25 cellular contexts compared by ENCODE assay signal in genomic region chr17:50135316-50136095, GRCh38. TPM values are rescaled to one million over a fixed set of nuclear protein-coding genes. Genes with fewer than 3 reads are reported as not detected.
DNase-seq lines count a peak whose midpoint lies in the region; ATAC-seq, FAIRE-seq and TF ChIP-seq lines count a peak whose summit lies in the region.
"Had no signal": no experiment of that assay in that cellular context is flagged by ENCODE, and none has a peak within 500 bp of the region (broad histone marks: within the 10 kb centered on the region; RNA-seq: fewer than 3 reads in every experiment).

No MANE protein-coding gene starts in this region.

- no peak overlapping the region for H2AFZ ChIP-seq in K562 (ENCODE audit: low read depth, low read length)
- H2AFZ ChIP-seq in mesenchymal stem cell (ENCODE audit: low read depth, low read length), result no peak overlapping the region

- H3K9ac ChIP-seq in K562 (ENCODE audit: insufficient read depth in 1 of 2, low read depth in 2 of 2, low read length in 2 of 2), result peak overlapping the region in 1 of 2 experiments; percentile 33; a peak in 1 of 4 replicates
- no peak overlapping the region for H3K9ac ChIP-seq in mesenchymal stem cell (ENCODE audit: low read length)

- TF ChIP-seq EP300 in K562 (IDR thresholded peaks at IDR 0.05; ENCODE audit: low read length), result no peak

- peaks cover 3% of the 10 kb centered on the region for H3K9me1 ChIP-seq in K562 (ENCODE audit: control insufficient read depth, insufficient read depth, low read length)

- H3K4me2 ChIP-seq in K562 (ENCODE audit: insufficient read depth, low read length), result no peak overlapping the region
- H3K4me2 ChIP-seq in mesenchymal stem cell (ENCODE audit: low read length, poor library complexity, severe bottlenecking), result no peak overlapping the region

- POLR2A ChIA-PET in K562 (lab: Yijun Ruan, JAX), result interaction anchor here (0.7 to 2.1 kb wide), 3 partner anchors 9 to 119 kb away, joined by 3 to 9 read pairs (median 3); no protein-coding TSS in a partner anchor

- H3K14ac ChIP-seq in mesenchymal stem cell (ENCODE audit: low read length in 2 of 2), result no peak overlapping the region

- H3K27me3 ChIP-seq in K562 (ENCODE audit: control insufficient read depth in 2 of 2, insufficient read depth in 2 of 2, low read length in 2 of 2) (no peaks in the 10 kb centered on the region), mesenchymal stem cell (ENCODE audit: control insufficient read depth in 1 of 2, insufficient read depth in 1 of 2, low read length in 2 of 2) (no peaks in the 10 kb centered on the region), SJCRH30 (no peaks in the 10 kb centered on the region)
- H3K27me3 ChIP-seq: Peyer's patch, SJSA1 had no signal

- no TSS peak for BruUV-seq in K562 (replicated peaks; lab: Mats Ljungman, UMichigan)

- no peak overlapping the region for H3K4me3 ChIP-seq in K562
- H3K4me3 ChIP-seq in mesenchymal stem cell (ENCODE audit: insufficient read depth in 1 of 2, low read depth in 1 of 2, low read length in 2 of 2), result no peak overlapping the region
- no peak overlapping the region for H3K4me3 ChIP-seq in coronary artery
- H3K4me3 ChIP-seq in SJCRH30, result no peak overlapping the region
- H3K4me3 ChIP-seq: Peyer's patch, SJSA1 had no signal

- peaks cover 60% of the 10 kb centered on the region for H3K36me3 ChIP-seq in K562 (ENCODE audit: control insufficient read depth, insufficient read depth, low read length)
- H3K36me3 ChIP-seq in mesenchymal stem cell (ENCODE audit: control insufficient read depth in 1 of 2, insufficient read depth in 2 of 2, low read depth in 1 of 2, low read length in 2 of 2), result peaks cover 59 to 83% of the 10 kb centered on the region in 2 experiments
- peaks cover 29% of the 10 kb centered on the region for H3K36me3 ChIP-seq in SJCRH30

- FAIRE-seq in K562 (lab: Jason Lieb, UNC), result no peak
- FAIRE-seq: GM12892 had no signal

- H3K79me1 ChIP-seq in mesenchymal stem cell (replicated peaks; ENCODE audit: low read length, poor library complexity, severe bottlenecking), result peaks cover 39% of the 10 kb centered on the region

- in situ Hi-C loops in K562 (cut with MboI), result no loop called here

- CTCF ChIA-PET in K562 (lab: Yijun Ruan, JAX; ENCODE audit: low intra/inter-chr PET ratio), result no interaction called here

- TF ChIP-seq POLR2A in K562 (conservative IDR thresholded peaks at IDR 0.05), result no peak

- H3K27ac ChIP-seq in K562 (ENCODE audit: extremely low read depth, low read depth, low read length) (no peak overlapping the region), mesenchymal stem cell (ENCODE audit: low read length, poor library complexity, severe bottlenecking) (peak overlapping the region; percentile 24), coronary artery (no peak overlapping the region), SJCRH30 (no peak overlapping the region)
- H3K27ac ChIP-seq: 22Rv1, Peyer's patch, SJSA1 had no signal

- no peaks in the 10 kb centered on the region for H3K9me3 ChIP-seq in K562 (replicated peaks; ENCODE audit: control insufficient read depth, insufficient read depth, low read depth, low read length)
- H3K9me3 ChIP-seq in mesenchymal stem cell (ENCODE audit: control insufficient read depth, low read length), result peaks cover 4% of the 10 kb centered on the region
- no peaks in the 10 kb centered on the region for H3K9me3 ChIP-seq in SJCRH30 (replicated peaks)
- H3K9me3 ChIP-seq: Peyer's patch, SJSA1 had no signal

- H4K8ac ChIP-seq in mesenchymal stem cell (ENCODE audit: low read length), result no peak overlapping the region

- WGBS in K562 (ENCODE audit: insufficient coverage, low coverage, missing lambda C conversion rate), result 94% methylated on average over 12 of the region's 16 CpGs
- 95% methylated on average over 16 of the region's 16 CpGs for WGBS in mesenchymal stem cell

- H3K18ac ChIP-seq in mesenchymal stem cell (ENCODE audit: low read depth in 1 of 2, low read length in 2 of 2), result no peak overlapping the region

- TF ChIP-seq CTCF in K562 (IDR thresholded peaks at IDR 0.05 in 2 of 3, conservative IDR thresholded peaks at IDR 0.05 in 1 of 3; ENCODE audit: insufficient read depth in 2 of 3, low read depth in 1 of 3, low read length in 3 of 3), result no peak
- no peak for TF ChIP-seq CTCF in coronary artery (IDR thresholded peaks at IDR 0.05)

- intact Hi-C loops in K562 (cut with micrococcal nuclease), result no loop called here

- H4K91ac ChIP-seq in mesenchymal stem cell (ENCODE audit: low read length), result no peak overlapping the region

- peak; percentile 29 for DNase-seq in DMS 273 (lab: John Stamatoyannopoulos, UW; ENCODE audit: unreplicated experiment)
- DNase-seq in DMS 273 treated with DMSO at 0.1 percent for 48 hours (lab: John Stamatoyannopoulos, UW), result no peak
- no peak for DNase-seq in K562 (ENCODE audit: extremely low read depth in 1 of 4, low spot score in 3 of 4)
- no peak for DNase-seq in mesenchymal stem cell
- DNase-seq in coronary artery (ENCODE audit: low spot score), result no peak
- no peak for DNase-seq in SJCRH30
- DNase-seq in NCI-H1105 (lab: John Stamatoyannopoulos, UW), result no peak
- DNase-seq: AML-193; CD8-positive, alpha-beta T cell; DMS79 treated with DMSO at 0.1 percent for 48 hours; GOT3; Karpas-422; NCI-H1417; NCI-H1694 treated with DMSO at 0.1 percent for 48 hours; NCI-H2081 treated with DMSO at 0.1 percent for 48 hours; NCI-H2171 treated with DMSO at 0.1 percent for 48 hours; NCI-H524 treated with DMSO at 0.1 percent for 48 hours; NCI-H82; Peyer's patch had no signal

- H2BK120ac ChIP-seq in mesenchymal stem cell (ENCODE audit: low read depth, low read length), result no peak overlapping the region

- H3K4me1 ChIP-seq in K562 (replicated peaks in 1 of 2; ENCODE audit: control insufficient read depth in 2 of 2, insufficient read depth in 2 of 2, low read length in 2 of 2) (peaks cover 5 to 29% of the 10 kb centered on the region in 2 experiments; a peak in 4 of 5 replicates), mesenchymal stem cell (ENCODE audit: control insufficient read depth, insufficient read depth, low read depth, low read length) (peaks cover 38% of the 10 kb centered on the region), SJCRH30 (no peaks in the 10 kb centered on the region)

- no peak overlapping the region for H2BK5ac ChIP-seq in mesenchymal stem cell (ENCODE audit: low read depth, low read length, poor library complexity, severe bottlenecking)

- no peak overlapping the region for H2BK12ac ChIP-seq in mesenchymal stem cell (ENCODE audit: low read length in 2 of 2)

- H2BK15ac ChIP-seq in mesenchymal stem cell (ENCODE audit: low read depth, poor library complexity, severe bottlenecking), result no peak overlapping the region

- ATAC-seq in K562, result no peak
- no peak for ATAC-seq in GM18867 (IDR thresholded peaks at IDR 0.05; ENCODE audit: unreplicated experiment)
- ATAC-seq: CD8-positive, alpha-beta T cell; HCT116 had no signal

- peaks cover 11% of the 10 kb centered on the region for H4K20me1 ChIP-seq in K562 (replicated peaks; ENCODE audit: control insufficient read depth, insufficient read depth, low read length)

- peak overlapping the region; percentile 11 for H2AK5ac ChIP-seq in mesenchymal stem cell (ENCODE audit: low read length, severe bottlenecking)

- no peak overlapping the region for H3K4ac ChIP-seq in mesenchymal stem cell (ENCODE audit: low read depth in 1 of 2, low read length in 2 of 2)

- H3K79me2 ChIP-seq in K562 (ENCODE audit: control insufficient read depth, insufficient read depth, low read length), result no peaks in the 10 kb centered on the region; the same call in 2 of the 3 replicates

- no peak overlapping the region for H3K23ac ChIP-seq in mesenchymal stem cell (ENCODE audit: low read length in 2 of 2)

- no peak for TF ChIP-seq RAD21 in K562 (CRISPR knock-in tag; conservative IDR thresholded peaks at IDR 0.05 in 1 of 2, IDR thresholded peaks at IDR 0.05 in 1 of 2)

RNA-seq across cellular contexts. Expression of gene SAMD14, which starts 5.5 kb away (rescaled TPM):
- 0.18 and 1.0 TPM in 2 replicates for total RNA-seq in K562 (2011; cell fraction: chromatin; rRNA removed; ENCODE audit: low replicate concordance)
- 0.50 TPM in 1 of 2 replicates, not detected in the other for total RNA-seq in K562 (2011; cell fraction: nucleolus; rRNA removed)
- total RNA-seq in K562 (2011; cell fraction: nucleoplasm; rRNA removed), result not detected in 2 replicates
- total RNA-seq in K562 (2014; rRNA removed) (not detected in 2 replicates), K562 (2014; rRNA removed; fragmentation: Illumina TruSeq; extraction: Trizol) (not detected in 2 replicates), K562 (2015; rRNA removed; fragmentation: Illumina TruSeq; extraction: Trizol) (not detected in 2 replicates), K562 (2021) (0.07 TPM in 1 of 2 replicates, not detected in the other)
- polyA plus RNA-seq in K562 (2011; rRNA removed) (0.14 TPM in 1 of 2 replicates, not detected in the other), K562 (2014; fragmentation: Illumina TruSeq; extraction: Trizol) (0.04 TPM in 1 of 2 replicates, not detected in the other), K562 (2014; fragmentation: Nextera tagmentation; extraction: Ambion mirVana) (not detected), K562 (2014; rRNA removed) (0.11 TPM in 1 of 2 replicates, not detected in the other)
- polyA plus RNA-seq in K562 (2011; cell fraction: cytosol; rRNA removed), result 0.01 and 0.10 TPM in 2 replicates
- 0.15 and 0.24 TPM in 2 replicates for polyA plus RNA-seq in K562 (2011; cell fraction: nucleus; rRNA removed)
- 0.07 and 0.22 TPM in 2 replicates for polyA plus RNA-seq in K562 (2012)
- polyA minus RNA-seq in K562 (2011; rRNA and poly(A)+ RNA removed), result 0.15 TPM in 1 of 2 replicates, not detected in the other
- polyA minus RNA-seq in K562 (2011; cell fraction: cytosol; rRNA and poly(A)+ RNA removed), result not detected in 2 replicates
- polyA minus RNA-seq in K562 (2011; cell fraction: nucleus; rRNA and poly(A)+ RNA removed), result not detected in 2 replicates
- 17.9 TPM for polyA plus RNA-seq in mesenchymal stem cell (2013, experiment 1 of 2)
- polyA plus RNA-seq in mesenchymal stem cell (2013, experiment 2 of 2), result 17.2 TPM
- total RNA-seq in SJCRH30 (2014; rRNA removed; shearing (Covaris generic)), result 2.4 and 3.1 TPM in 2 replicates

RNA-seq across cellular contexts. Expression of gene PPP1R9B, which starts 15.0 kb away (rescaled TPM):
- 29.7 and 49.5 TPM in 2 replicates for total RNA-seq in K562 (2011; cell fraction: chromatin; rRNA removed; ENCODE audit: low replicate concordance)
- total RNA-seq in K562 (2011; cell fraction: nucleolus; rRNA removed), result 27.6 and 29.7 TPM in 2 replicates
- total RNA-seq in K562 (2011; cell fraction: nucleoplasm; rRNA removed), result 29.0 and 30.6 TPM in 2 replicates
- total RNA-seq in K562 (2014; rRNA removed) (45.5 and 52.9 TPM in 2 replicates), K562 (2014; rRNA removed; fragmentation: Illumina TruSeq; extraction: Trizol) (9.9 and 14.5 TPM in 2 replicates), K562 (2015; rRNA removed; fragmentation: Illumina TruSeq; extraction: Trizol) (28.6 and 29.0 TPM in 2 replicates), K562 (2021) (56.6 and 63.5 TPM in 2 replicates)
- polyA plus RNA-seq in K562 (2011; rRNA removed) (11.6 and 12.7 TPM in 2 replicates), K562 (2014; fragmentation: Illumina TruSeq; extraction: Trizol) (24.7 and 25.5 TPM in 2 replicates), K562 (2014; fragmentation: Nextera tagmentation; extraction: Ambion mirVana) (under 1 TPM; 0.10 to 0.13 TPM), K562 (2014; rRNA removed) (34.2 and 35.7 TPM in 2 replicates)
- polyA plus RNA-seq in K562 (2011; cell fraction: cytosol; rRNA removed), result 11.9 and 15.6 TPM in 2 replicates
- polyA plus RNA-seq in K562 (2011; cell fraction: nucleus; rRNA removed), result 50.9 and 52.5 TPM in 2 replicates
- polyA plus RNA-seq in K562 (2012), result 27.4 and 32.9 TPM in 2 replicates
- polyA minus RNA-seq in K562 (2011; rRNA and poly(A)+ RNA removed), result 18.9 and 21.8 TPM in 2 replicates
- 17.7 and 18.7 TPM in 2 replicates for polyA minus RNA-seq in K562 (2011; cell fraction: cytosol; rRNA and poly(A)+ RNA removed)
- polyA minus RNA-seq in K562 (2011; cell fraction: nucleus; rRNA and poly(A)+ RNA removed), result 12.4 and 25.9 TPM in 2 replicates
- 34.9 TPM for polyA plus RNA-seq in mesenchymal stem cell (2013, experiment 1 of 2)
- polyA plus RNA-seq in mesenchymal stem cell (2013, experiment 2 of 2), result 33.0 TPM
- 32.1 TPM in 2 replicates for total RNA-seq in SJCRH30 (2014; rRNA removed; shearing (Covaris generic))

RNA-seq across cellular contexts. Expression of gene SGCA, which starts 30.3 kb away (rescaled TPM):
- not detected in 2 replicates for total RNA-seq in K562 (2011; cell fraction: chromatin; rRNA removed; ENCODE audit: low replicate concordance)
- total RNA-seq in K562 (2011; cell fraction: nucleolus; rRNA removed), result not detected in 2 replicates
- total RNA-seq in K562 (2011; cell fraction: nucleoplasm; rRNA removed), result not detected in 2 replicates
- total RNA-seq in K562 (2014; rRNA removed) (not detected in 2 replicates), K562 (2014; rRNA removed; fragmentation: Illumina TruSeq; extraction: Trizol) (not detected in 2 replicates), K562 (2015; rRNA removed; fragmentation: Illumina TruSeq; extraction: Trizol) (not detected in 2 replicates), K562 (2021) (not detected in 2 replicates)
- polyA plus RNA-seq in K562 (2011; rRNA removed) (not detected in 2 replicates), K562 (2014; fragmentation: Illumina TruSeq; extraction: Trizol) (not detected in 2 replicates), K562 (2014; fragmentation: Nextera tagmentation; extraction: Ambion mirVana) (not detected), K562 (2014; rRNA removed) (not detected in 2 replicates)
- not detected in 2 replicates for polyA plus RNA-seq in K562 (2011; cell fraction: cytosol; rRNA removed)
- polyA plus RNA-seq in K562 (2011; cell fraction: nucleus; rRNA removed), result not detected in 2 replicates
- polyA plus RNA-seq in K562 (2012), result not detected in 2 replicates
- not detected in 2 replicates for polyA minus RNA-seq in K562 (2011; rRNA and poly(A)+ RNA removed)
- not detected in 2 replicates for polyA minus RNA-seq in K562 (2011; cell fraction: cytosol; rRNA and poly(A)+ RNA removed)
- polyA minus RNA-seq in K562 (2011; cell fraction: nucleus; rRNA and poly(A)+ RNA removed), result not detected in 2 replicates
- polyA plus RNA-seq in mesenchymal stem cell (2013, experiment 1 of 2), result 0.14 TPM
- polyA plus RNA-seq in mesenchymal stem cell (2013, experiment 2 of 2), result 0.08 TPM
- 43.2 and 43.4 TPM in 2 replicates for total RNA-seq in SJCRH30 (2014; rRNA removed; shearing (Covaris generic))
- total RNA-seq: M059J had no signal

RNA-seq across cellular contexts. Expression of gene PDK2, which starts 40.4 kb away (rescaled TPM):
- 1.4 and 4.1 TPM in 2 replicates for total RNA-seq in K562 (2011; cell fraction: chromatin; rRNA removed; ENCODE audit: low replicate concordance)
- total RNA-seq in K562 (2011; cell fraction: nucleolus; rRNA removed), result 1.1 and 3.0 TPM in 2 replicates
- 0.37 and 0.53 TPM in 2 replicates for total RNA-seq in K562 (2011; cell fraction: nucleoplasm; rRNA removed)
- 1.00 and 1.5 TPM in 2 replicates for total RNA-seq in K562 (2014; rRNA removed)
- total RNA-seq in K562 (2014; rRNA removed; fragmentation: Illumina TruSeq; extraction: Trizol), result 0.38 and 0.87 TPM in 2 replicates
- total RNA-seq in K562 (2015; rRNA removed; fragmentation: Illumina TruSeq; extraction: Trizol), result 1.2 and 1.4 TPM in 2 replicates
- 1.9 and 2.5 TPM in 2 replicates for total RNA-seq in K562 (2021)
- 1.8 and 5.3 TPM in 2 replicates for polyA plus RNA-seq in K562 (2011; rRNA removed)
- polyA plus RNA-seq in K562 (2011; cell fraction: cytosol; rRNA removed), result 3.7 and 10.5 TPM in 2 replicates
- 4.9 and 5.8 TPM in 2 replicates for polyA plus RNA-seq in K562 (2011; cell fraction: nucleus; rRNA removed)
- 2.6 and 5.2 TPM in 2 replicates for polyA plus RNA-seq in K562 (2012)
- polyA plus RNA-seq in K562 (2014; fragmentation: Illumina TruSeq; extraction: Trizol), result 2.0 and 2.7 TPM in 2 replicates
- polyA plus RNA-seq in K562 (2014; fragmentation: Nextera tagmentation; extraction: Ambion mirVana), result under 1 TPM; 0.03 to 0.08 TPM
- polyA plus RNA-seq in K562 (2014; rRNA removed), result 1.5 and 2.6 TPM in 2 replicates
- 3.0 and 4.2 TPM in 2 replicates for polyA minus RNA-seq in K562 (2011; rRNA and poly(A)+ RNA removed)
- polyA minus RNA-seq in K562 (2011; cell fraction: cytosol; rRNA and poly(A)+ RNA removed), result 3.3 and 9.3 TPM in 2 replicates
- 1.6 and 1.8 TPM in 2 replicates for polyA minus RNA-seq in K562 (2011; cell fraction: nucleus; rRNA and poly(A)+ RNA removed)
- 43.1 TPM for polyA plus RNA-seq in mesenchymal stem cell (2013, experiment 1 of 2)
- polyA plus RNA-seq in mesenchymal stem cell (2013, experiment 2 of 2), result 39.6 TPM
- 10.7 and 12.5 TPM in 2 replicates for total RNA-seq in SJCRH30 (2014; rRNA removed; shearing (Covaris generic))

Comparison
In these comparisons a context has a peak if more than half of its experiments do, and no peak if none do; other contexts are left out.
1. RNA of gene SGCA, which starts 30.3 kb away (total RNA-seq): 43.2 to 43.4 TPM in SJCRH30; not detected in K562; every median in the first group is over 10 times any median in the second.